Comparison of ENCODE assay signal across 8 cellular contexts in the genomic region with DNA sequence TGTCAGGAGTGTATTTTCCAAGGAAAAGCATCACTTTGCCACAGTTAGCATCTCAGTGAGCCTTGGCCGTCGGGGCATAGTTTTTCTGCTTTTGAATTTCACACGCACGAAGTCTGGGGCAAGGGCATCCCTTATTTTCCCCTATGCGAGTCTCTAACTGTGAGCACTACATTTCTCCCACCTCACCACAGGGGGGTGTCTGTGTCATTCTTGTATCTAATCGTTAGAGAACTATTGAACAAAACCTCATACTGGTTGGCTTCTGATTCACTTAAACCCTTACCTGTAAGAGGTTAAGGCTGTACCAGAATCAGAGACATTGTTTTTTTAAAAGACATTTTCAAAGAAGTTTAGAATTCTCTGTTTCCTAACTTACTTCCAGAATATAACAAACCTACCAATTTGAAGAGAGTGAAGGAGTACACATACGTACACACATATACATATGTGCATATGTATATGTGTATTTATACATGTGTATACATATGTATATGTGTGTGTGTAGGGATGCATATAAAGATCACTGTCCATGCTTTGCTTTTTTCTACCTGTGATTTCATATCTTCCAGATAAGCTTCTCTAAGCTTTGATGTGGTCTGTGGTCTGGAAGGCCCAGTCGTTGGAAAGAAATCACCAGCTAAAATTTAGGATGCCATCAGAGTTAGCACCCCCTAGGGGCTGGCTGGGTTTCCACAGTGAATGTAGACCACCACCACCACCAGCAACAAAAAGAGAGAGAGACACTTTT. TPM values are rescaled to one million over a fixed set of nuclear protein-coding genes. Genes with fewer than 3 reads are reported as not detected.
DNase-seq lines count a peak whose midpoint lies in the region; ATAC-seq, FAIRE-seq and TF ChIP-seq lines count a peak whose summit lies in the region.

No MANE protein-coding gene starts in this region.

- peak; percentile 58 for TF ChIP-seq CTCF in foreskin keratinocyte (conservative IDR thresholded peaks at IDR 0.05)

- DNase-seq in COLO829 (ENCODE audit: low spot score) = peak; percentile 36
- no peak for DNase-seq in GM19239 (ENCODE audit: insufficient read length, low spot score)
- DNase-seq in SJCRH30 = peak; percentile 51 to 73
- DNase-seq in foreskin keratinocyte = peak in 1 of 2 donors; percentile 17
- DNase-seq in skeletal muscle cell (ENCODE audit: low read depth) = peak; percentile 3

- peak; percentile 28 for FAIRE-seq in GM19239 (lab: Jason Lieb, UNC)

- peak; percentile 38 for ATAC-seq in foreskin keratinocyte
- ATAC-seq in HG03378 (IDR thresholded peaks at IDR 0.05; ENCODE audit: unreplicated experiment) = no peak
- no peak for ATAC-seq in HG03469 (IDR thresholded peaks at IDR 0.05; ENCODE audit: unreplicated experiment)
- ATAC-seq in GM21390 (IDR thresholded peaks at IDR 0.05; ENCODE audit: unreplicated experiment) = no peak

- H3K9me3 ChIP-seq in SJCRH30 (replicated peaks) = no peaks in the 10 kb centered on the region

- H3K27ac ChIP-seq in SJCRH30 (no peak overlapping the region), foreskin keratinocyte (no peak overlapping the region)

- no peaks in the 10 kb centered on the region for H3K27me3 ChIP-seq in SJCRH30
- no peaks in the 10 kb centered on the region for H3K27me3 ChIP-seq in foreskin keratinocyte

- H3K4me3 ChIP-seq in SJCRH30 (no peak overlapping the region), skeletal muscle cell (ENCODE audit: low read depth, low read length) (no peak overlapping the region)

- no peaks in the 10 kb centered on the region; the same call in 1 of the 2 replicates for H3K36me3 ChIP-seq in SJCRH30

- H3K4me1 ChIP-seq in SJCRH30 = no peaks in the 10 kb centered on the region
- peaks cover 5% of the 10 kb centered on the region for H3K4me1 ChIP-seq in foreskin keratinocyte

RNA-seq across cellular contexts. Expression of a gene that starts 49.4 kb away (rescaled TPM):
- 13.0 and 15.9 TPM in 2 replicates for total RNA-seq in SJCRH30 (2014; rRNA removed; shearing (Covaris generic))
- 2.9 and 3.5 TPM in 2 replicates for total RNA-seq in foreskin keratinocyte
- 1.7 and 2.0 TPM in 2 replicates for polyA plus RNA-seq in foreskin keratinocyte
